In the genomic region with DNA sequence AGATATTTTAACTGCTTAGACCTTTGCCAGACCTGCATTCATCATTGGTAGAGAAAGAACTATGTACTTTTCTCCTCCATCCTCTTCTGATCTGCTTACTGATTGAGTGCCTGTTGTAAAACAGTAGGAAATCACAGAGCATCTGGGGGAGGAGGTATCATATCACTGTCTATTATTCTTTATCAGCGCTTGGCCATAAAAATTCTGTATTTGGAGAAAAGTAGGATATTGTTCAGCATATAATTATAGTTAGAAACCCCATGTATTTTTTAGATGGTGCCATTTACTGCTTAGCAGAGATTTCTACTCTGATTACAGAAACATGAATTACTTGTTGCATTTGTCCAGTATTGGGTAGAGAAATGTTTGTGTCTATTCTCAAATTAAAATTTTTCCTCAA, we compare ENCODE assay signal across 1 cellular context.
TF ChIP-seq lines count a peak whose summit lies in the region.

No MANE protein-coding gene starts in this region.

TF ChIP-seq in HEK293, 187 proteins besides CTCF, POLR2A, EP300 and RAD21 (continued from another document):
- TF ChIP-seq HOXD13 (CRISPR knock-in tag; IDR thresholded peaks at IDR 0.05; ENCODE audit: borderline replicate concordance) (0 out of 2 replicates have a peak, but pooled peaks have one; percentile 45), ZNF792 (tag by site-specific recombination; IDR thresholded peaks at IDR 0.05) (0 out of 2 replicates have a peak, but pooled peaks have one; percentile 19), GLIS1 (tag by site-specific recombination; IDR thresholded peaks at IDR 0.05) (peak; percentile 37; the same call in 1 of the 2 replicates), KLF7 (tag by site-specific recombination; IDR thresholded peaks at IDR 0.05; ENCODE audit: borderline replicate concordance) (peak; percentile 74; the same call in 1 of the 2 replicates), ZNF776 (tag by site-specific recombination; IDR thresholded peaks at IDR 0.05; ENCODE audit: borderline replicate concordance) (no peak), WT1 (tag by site-specific recombination; IDR thresholded peaks at IDR 0.05) (peak; percentile 94)
